Comparison of ENCODE assay signal across 31 cellular contexts in genomic region chr11:8370812-8371515, GRCh38.
"Had no signal": no experiment of that assay in that cellular context is flagged by ENCODE, and none has a peak within 500 bp of the region (broad histone marks: within the 10 kb centered on the region; RNA-seq: fewer than 3 reads in every experiment).

No MANE protein-coding gene starts in this region.

- H3K27ac Mint-ChIP-seq: naive thymus-derived CD8-positive, alpha-beta T cell; natural killer cell treated with Interleukin-12 subunit alpha and Interleukin-12 subunit beta and Interleukin-15 and Interleukin-18, amount 100 ng/mL, for 72 hours; nephron progenitor cell; stimulated activated memory B cell treated with anti-CD40 and anti-IgM and Interleukin-4, amounts not matched to agents 10 μg/mL and 1 μg/mL and 100 μg/mL, for 72 hours; type B pancreatic cell had no signal

- H3K4me3 ChIP-seq: pancreas, psoas muscle, right lobe of liver, skin epidermis, smooth muscle cell, spleen, suprapubic skin, testis, tibial artery, transverse colon, upper lobe of right lung, uterus had no signal

- DNase-seq: naive B cell; naive thymus-derived CD8-positive, alpha-beta T cell; nephron progenitor cell; nucleus accumbens; psoas muscle; right cardiac atrium; spleen; stimulated activated CD4-positive, alpha-beta T cell treated with anti-CD3 and anti-CD28 coated beads, Interleukin-12 subunit alpha, Interleukin-12 subunit beta, amount 100 ng/mL, for 4 hours; stimulated activated CD4-positive, alpha-beta T cell treated with anti-CD3 and anti-CD28 coated beads, Interleukin-1b, Interleukin-23, amount 100 ng/mL, for 48 hours; stimulated activated CD4-positive, alpha-beta T cell treated with anti-CD3 and anti-CD28 coated beads, Interleukin-4, amount 100 ng/mL, for 1 hour; stimulated activated CD4-positive, alpha-beta T cell treated with anti-CD3 and anti-CD28 coated beads, Interleukin-4, amount 100 ng/mL, for 4 hours; stimulated activated CD8-positive, alpha-beta memory T cell treated with anti-CD3 and anti-CD28 coated beads, Interleukin-4, amount 100 ng/mL, for 48 hours; stimulated activated naive CD4-positive, alpha-beta T cell; stimulated activated naive CD8-positive, alpha-beta T cell treated with anti-CD3 and anti-CD28 coated beads, Interleukin-15, amount 100 ng/mL, for 72 hours; stimulated activated naive CD8-positive, alpha-beta T cell treated with anti-CD3 and anti-CD28 coated beads, Interleukin-15, Interleukin-2, amounts not matched to agents 100 U/mL and 50 U/mL, for 24 hours; substantia nigra; testis; transverse colon; upper lobe of right lung had no signal

- H3K4me1 Mint-ChIP-seq: neural crest cell; stimulated activated naive CD8-positive, alpha-beta T cell treated with anti-CD3 and anti-CD28 coated beads, Interleukin-15, amount 100 ng/mL, for 72 hours had no signal

- H3K36me3 Mint-ChIP-seq: naive B cell; naive thymus-derived CD8-positive, alpha-beta T cell; natural killer cell treated with Interleukin-12 subunit alpha and Interleukin-12 subunit beta and Interleukin-15 and Interleukin-18, amount 100 ng/mL, for 72 hours; stimulated activated memory B cell treated with anti-CD40 and anti-IgM and Interleukin-4, amounts not matched to agents 10 μg/mL and 1 μg/mL and 100 μg/mL, for 72 hours; type B pancreatic cell had no signal

- H3K36me3 ChIP-seq: neutrophil, pancreas, right lobe of liver, spleen, suprapubic skin, tibial artery, transverse colon, upper lobe of right lung, uterus had no signal

- H3K27me3 ChIP-seq: neutrophil, pancreas, right lobe of liver, spleen, suprapubic skin, testis, transverse colon, upper lobe of right lung, uterus had no signal

- ATAC-seq: naive thymus-derived CD8-positive, alpha-beta T cell; natural killer cell treated with Interleukin-12 subunit alpha and Interleukin-12 subunit beta and Interleukin-15 and Interleukin-18, amount 100 ng/mL, for 72 hours; pancreas; psoas muscle; right cardiac atrium; right lobe of liver; stimulated activated memory B cell treated with anti-CD40 and anti-IgM and Interleukin-4, amounts not matched to agents 10 μg/mL and 1 μg/mL and 100 μg/mL, for 72 hours; stimulated activated naive CD8-positive, alpha-beta T cell treated with anti-CD3 and anti-CD28 coated beads, Interleukin-15, amount 100 ng/mL, for 72 hours; stimulated activated naive CD8-positive, alpha-beta T cell treated with anti-CD3 and anti-CD28 coated beads, Interleukin-15, Interleukin-2, amounts not matched to agents 100 U/mL and 50 U/mL, for 24 hours; upper lobe of right lung had no signal

- H3K4me2 ChIP-seq: smooth muscle cell had no signal

- H3K4me3 Mint-ChIP-seq: naive thymus-derived CD8-positive, alpha-beta T cell; natural killer cell treated with Interleukin-12 subunit alpha and Interleukin-12 subunit beta and Interleukin-15 and Interleukin-18, amount 100 ng/mL, for 72 hours; nephron progenitor cell; neural crest cell; stimulated activated memory B cell treated with anti-CD40 and anti-IgM and Interleukin-4, amounts not matched to agents 10 μg/mL and 1 μg/mL and 100 μg/mL, for 72 hours; stimulated activated naive CD8-positive, alpha-beta T cell treated with anti-CD3 and anti-CD28 coated beads, Interleukin-15, amount 100 ng/mL, for 72 hours; type B pancreatic cell had no signal

- H3K9me3 Mint-ChIP-seq: naive B cell; naive thymus-derived CD8-positive, alpha-beta T cell; natural killer cell treated with Interleukin-12 subunit alpha and Interleukin-12 subunit beta and Interleukin-15 and Interleukin-18, amount 100 ng/mL, for 72 hours; neural crest cell; stimulated activated memory B cell treated with anti-CD40 and anti-IgM and Interleukin-4, amounts not matched to agents 10 μg/mL and 1 μg/mL and 100 μg/mL, for 72 hours; stimulated activated naive CD8-positive, alpha-beta T cell treated with anti-CD3 and anti-CD28 coated beads, Interleukin-15, amount 100 ng/mL, for 72 hours; type B pancreatic cell had no signal

- H3K9me3 ChIP-seq: neutrophil, pancreas, psoas muscle, right lobe of liver, spleen, suprapubic skin, testis, tibial artery, transverse colon, upper lobe of right lung, uterus had no signal

- H3K27ac ChIP-seq: neutrophil, pancreas, psoas muscle, right lobe of liver, skin epidermis, spleen, suprapubic skin, testis, tibial artery, transverse colon, upper lobe of right lung, uterus had no signal

- H3K27me3 Mint-ChIP-seq: naive B cell; stimulated activated memory B cell treated with anti-CD40 and anti-IgM and Interleukin-4, amounts not matched to agents 10 μg/mL and 1 μg/mL and 100 μg/mL, for 72 hours; stimulated activated naive CD8-positive, alpha-beta T cell treated with anti-CD3 and anti-CD28 coated beads, Interleukin-15, amount 100 ng/mL, for 72 hours had no signal

- H3K4me1 ChIP-seq: pancreas, psoas muscle, right lobe of liver, spleen, suprapubic skin, testis, tibial artery, transverse colon, upper lobe of right lung, uterus had no signal
